Comparison of ENCODE assay signal across 8 cellular contexts in genomic region chr12:108618079-108618952, GRCh38. TPM values are rescaled to one million over a fixed set of nuclear protein-coding genes. Genes with fewer than 3 reads are reported as not detected.
A peak's percentile ranks its signal among the peaks of the same experiment; 100 is the strongest.
DNase-seq lines count a peak whose midpoint lies in the region; ATAC-seq and TF ChIP-seq lines count a peak whose summit lies in the region.

No MANE protein-coding gene starts in this region.

- H3K4me3 ChIP-seq in GM12864 (ENCODE audit: low read depth, low read length): no peak overlapping the region
- no peak overlapping the region for H3K4me3 ChIP-seq in WERI-Rb-1 (ENCODE audit: low read depth, low read length)
- H3K4me3 ChIP-seq in breast epithelium: no peak overlapping the region

- intact Hi-C loops in breast epithelium (cut with DNase I; ENCODE audit: low total_unique reads): loop anchor here (5.0 kb wide), 1 partner anchor 51 kb away; no protein-coding TSS in a partner anchor

- H3K9me3 ChIP-seq in WERI-Rb-1 (ENCODE audit: severe bottlenecking) (no peaks in the 10 kb centered on the region), breast epithelium (no peaks in the 10 kb centered on the region)

- no peaks in the 10 kb centered on the region for H3K4me1 ChIP-seq in breast epithelium

- H3K27me3 ChIP-seq in WERI-Rb-1 (ENCODE audit: insufficient read depth, low read depth, severe bottlenecking) (no peaks in the 10 kb centered on the region), breast epithelium (no peaks in the 10 kb centered on the region)

- H3K36me3 ChIP-seq in WERI-Rb-1 (no peaks in the 10 kb centered on the region), breast epithelium (no peaks in the 10 kb centered on the region)

- no peak overlapping the region for H3K27ac ChIP-seq in WERI-Rb-1
- H3K27ac ChIP-seq in breast epithelium: no peak overlapping the region

- DNase-seq in GM12864 (ENCODE audit: low read depth): peak; percentile 61
- peak; percentile 69 for DNase-seq in NCI-H2196 treated with DMSO at 0.1 percent for 48 hours (lab: John Stamatoyannopoulos, UW; ENCODE audit: unreplicated experiment)
- DNase-seq in WERI-Rb-1: peak; percentile 73
- DNase-seq in breast epithelium (ENCODE audit: low spot score in 2 of 2): peak; percentile 65 to 76
- peak; percentile 79 for DNase-seq in iris pigment epithelial cell (ENCODE audit: low read depth)
- DNase-seq in stimulated activated CD4-positive, alpha-beta T cell treated with anti-CD3 and anti-CD28 coated beads, Interleukin-1b, Interleukin-23, amount 100 ng/mL, for 1 hour (ENCODE audit: low read depth in 2 of 2): peak; percentile 45 to 60

- ATAC-seq in HG03045 (IDR thresholded peaks at IDR 0.05; ENCODE audit: unreplicated experiment): peak; percentile 40
- no peak for ATAC-seq in HG03025 (IDR thresholded peaks at IDR 0.05; ENCODE audit: low FRiP score, unreplicated experiment)

- TF ChIP-seq CTCF in GM12864 (IDR thresholded peaks at IDR 0.05; ENCODE audit: low read depth, low read length, missing control alignments) (peak; percentile 92), WERI-Rb-1 (IDR thresholded peaks at IDR 0.05; ENCODE audit: low read depth, low read length) (peak; percentile 83), breast epithelium (IDR thresholded peaks at IDR 0.05) (peak; percentile 89 to 95 (median 95))

- TF ChIP-seq POLR2A in breast epithelium (IDR thresholded peaks at IDR 0.05): no peak

RNA-seq across cellular contexts. Expression of gene SELPLG, which starts 15.4 kb away (rescaled TPM):
- total RNA-seq in breast epithelium: 10 to 100 TPM in 1 of 3 donors, 1 to 10 TPM in 2; 5.2 to 16.6 (median 6.7) TPM

RNA-seq across cellular contexts. Expression of gene TMEM119, which starts 20.4 kb away (rescaled TPM):
- total RNA-seq in breast epithelium: 10 to 100 TPM; 12.1 to 21.0 (median 12.5) TPM

RNA-seq across cellular contexts. Expression of gene ISCU, which starts 55.9 kb away (rescaled TPM):
- 100 to 1,000 TPM; 220 to 328 (median 227) TPM for total RNA-seq in breast epithelium

RNA-seq across cellular contexts. Expression of gene SART3, which starts 57.3 kb away (rescaled TPM):
- total RNA-seq in breast epithelium: 10 to 100 TPM; 49.8 to 62.9 (median 60.2) TPM
